ENCODE assay signal across 17 cellular contexts in the genomic region with DNA sequence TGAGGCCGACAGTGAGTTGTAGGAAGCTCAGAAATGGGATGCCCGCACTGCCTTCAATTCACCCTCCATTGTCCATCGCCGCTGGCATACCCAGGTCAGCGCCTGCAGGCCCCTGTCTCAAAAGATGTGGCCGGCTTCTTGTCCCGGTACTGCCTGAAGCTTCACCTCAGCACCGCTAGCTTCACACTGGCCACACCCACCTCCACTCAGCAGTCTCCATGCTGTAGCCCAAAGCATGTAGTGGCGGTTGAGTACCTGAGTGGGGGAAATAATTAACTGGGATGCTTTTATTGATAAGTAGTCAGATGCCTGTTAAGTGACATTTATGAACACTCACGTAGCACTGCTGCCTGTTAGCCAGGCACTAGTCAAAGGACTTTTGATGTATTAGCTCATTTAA.
DNase-seq lines count a peak whose midpoint lies in the region; ATAC-seq, FAIRE-seq and TF ChIP-seq lines count a peak whose summit lies in the region.
"Had no signal": no experiment of that assay in that cellular context is flagged by ENCODE, and none has a peak within 500 bp of the region (broad histone marks: within the 10 kb centered on the region; RNA-seq: fewer than 3 reads in every experiment).

No MANE protein-coding gene starts in this region.

- no peak for FAIRE-seq in HepG2 (lab: Jason Lieb, UNC)
- FAIRE-seq: GM12892 had no signal

- TF ChIP-seq EP300 in HepG2 (IDR thresholded peaks at IDR 0.05; ENCODE audit: low read depth in 2 of 2, low read length in 2 of 2): no peak
- TF ChIP-seq EP300 in HepG2 (CRISPR knock-in tag; IDR thresholded peaks at IDR 0.05; ENCODE audit: borderline replicate concordance): no peak

- WGBS in HepG2 (ENCODE audit: low lambda C conversion rate): 94% methylated on average over 10 of the region's 10 CpGs
- 92% methylated on average over 2 of the region's 10 CpGs for WGBS in right lobe of liver (ENCODE audit: insufficient coverage, low coverage, low lambda C conversion rate, missing lambda C conversion rate)
- WGBS in body of pancreas, 2 donors: 95 to 96% methylated on average over 9 to 10 of the region's 10 CpGs

- H3K9me3 ChIP-seq in HepG2 (ENCODE audit: low read length): no peaks in the 10 kb centered on the region
- H3K9me3 ChIP-seq in right lobe of liver: no peaks in the 10 kb centered on the region
- H3K9me3 ChIP-seq in lower lobe of right lung: no peaks in the 10 kb centered on the region
- no peaks in the 10 kb centered on the region for H3K9me3 ChIP-seq in body of pancreas
- H3K9me3 ChIP-seq: BLaER1, Caco-2 had no signal

- TF ChIP-seq CTCF in HepG2 (CRISPR knock-in tag; IDR thresholded peaks at IDR 0.05) (no peak), right lobe of liver (IDR thresholded peaks at IDR 0.05) (no peak), lower lobe of right lung (IDR thresholded peaks at IDR 0.05) (no peak), body of pancreas (IDR thresholded peaks at IDR 0.05) (no peak)

- no TSS peak for BruUV-seq in HepG2 (replicated peaks; lab: Mats Ljungman, UMichigan)

- no peak overlapping the region for H3K9ac ChIP-seq in HepG2 (ENCODE audit: insufficient read depth, low read depth, low read length)
- H3K9ac ChIP-seq: BLaER1 had no signal

- H3K4me3 ChIP-seq in HepG2 (replicated peaks in 1 of 3; ENCODE audit: insufficient read depth in 1 of 3, low read depth in 2 of 3, low read length in 3 of 3): no peak overlapping the region
- no peak overlapping the region for H3K4me3 ChIP-seq in right lobe of liver
- no peak overlapping the region for H3K4me3 ChIP-seq in lower lobe of right lung
- H3K4me3 ChIP-seq in body of pancreas: no peak overlapping the region
- H3K4me3 ChIP-seq: BLaER1, GM23338 had no signal

- DNase-seq in NCI-H748 (lab: John Stamatoyannopoulos, UW; ENCODE audit: unreplicated experiment) (peak; percentile 35), NCI-H748 treated with DMSO at 0.1 percent for 48 hours (lab: John Stamatoyannopoulos, UW) (no peak), HepG2 (ENCODE audit: low spot score) (no peak), right lobe of liver (no peak), lower lobe of right lung (no peak), occipital lobe (lab: John Stamatoyannopoulos, UW) (no peak), body of pancreas (no peak)
- DNase-seq: 8988T; AML-193; Caco-2; CD8-positive, alpha-beta memory T cell; DND-41; GDM1; H9 had no signal

- POLR2A ChIA-PET in HepG2 (lab: Yijun Ruan, JAX): no interaction called here

- H3K36me3 ChIP-seq in HepG2 (replicated peaks in 1 of 2; ENCODE audit: control insufficient read depth in 1 of 2, insufficient read depth in 2 of 2, low read length in 2 of 2) (peaks cover 7 to 18% of the 10 kb centered on the region in 2 experiments), right lobe of liver (no peaks in the 10 kb centered on the region), lower lobe of right lung (peaks cover 7% of the 10 kb centered on the region), body of pancreas (replicated peaks in 1 of 2; ENCODE audit: insufficient read depth in 1 of 2, low read depth in 2 of 2) (no peaks in the 10 kb centered on the region)

- intact Hi-C loops in HepG2 (cut with micrococcal nuclease; ENCODE audit: unreplicated experiment) (no loop called here), right lobe of liver (cut with DNase I) (no loop called here), lower lobe of right lung (cut with DNase I) (no loop called here), body of pancreas (cut with DNase I) (no loop called here)

- H3K27me3 ChIP-seq in HepG2 (ENCODE audit: control insufficient read depth in 1 of 2, insufficient read depth in 2 of 2, low read length in 2 of 2) (no peaks in the 10 kb centered on the region), right lobe of liver (no peaks in the 10 kb centered on the region), lower lobe of right lung (ENCODE audit: low read depth) (no peaks in the 10 kb centered on the region), body of pancreas (no peaks in the 10 kb centered on the region)
- H3K27me3 ChIP-seq: BLaER1 had no signal

- peaks cover 13% of the 10 kb centered on the region for H3K79me2 ChIP-seq in HepG2 (ENCODE audit: insufficient read depth, low read length)

- CTCF ChIA-PET in HepG2 (lab: Yijun Ruan, JAX; ENCODE audit: low intra/inter-chr PET ratio, low total read pairs): no interaction called here

- no peak overlapping the region for H2AFZ ChIP-seq in HepG2 (ENCODE audit: low read length)
- H2AFZ ChIP-seq: GM23338 had no signal

- TF ChIP-seq POLR2A in HepG2 (IDR thresholded peaks at IDR 0.05; ENCODE audit: insufficient read depth in 1 of 2, low read depth in 2 of 2, low read length in 2 of 2): no peak
- no peak for TF ChIP-seq POLR2A in right lobe of liver (IDR thresholded peaks at IDR 0.05)
- TF ChIP-seq POLR2A in body of pancreas (IDR thresholded peaks at IDR 0.05): no peak

- H4K20me1 ChIP-seq in HepG2 (ENCODE audit: insufficient read depth, low read length): no peaks in the 10 kb centered on the region; the same call in 1 of the 2 replicates

- no peak for TF ChIP-seq RAD21 in HepG2 (CRISPR knock-in tag; IDR thresholded peaks at IDR 0.05)

- in situ Hi-C loops in HepG2 (cut with HindIII; ENCODE audit: extremely low pct_ligation_motif_present, low pct_unique_long_range_greater_than_20kb): no loop called here

- ATAC-seq in HepG2 (peak; percentile 43; the same call in 2 of the 3 replicates), right lobe of liver (no peak), lower lobe of right lung (peak; percentile 50 to 76), body of pancreas (no peak)

- H3K27ac ChIP-seq in HepG2 (ENCODE audit: extremely low read length, insufficient read depth, low read length) (no peak overlapping the region), right lobe of liver (no peak overlapping the region), lower lobe of right lung (no peak overlapping the region), body of pancreas (no peak overlapping the region)
- H3K27ac ChIP-seq: BLaER1 had no signal

- H3K4me1 ChIP-seq in HepG2 (ENCODE audit: insufficient read depth, low read length) (peaks cover 12% of the 10 kb centered on the region), right lobe of liver (no peaks in the 10 kb centered on the region), lower lobe of right lung (no peaks in the 10 kb centered on the region), body of pancreas (no peaks in the 10 kb centered on the region)

- no peak overlapping the region for H3K4me2 ChIP-seq in HepG2 (ENCODE audit: low read depth, low read length)
- H3K4me2 ChIP-seq: BLaER1, GM23338 had no signal

TF ChIP-seq in HepG2, 621 proteins besides CTCF, POLR2A, EP300 and RAD21:
- TF ChIP-seq, protein P1, sequence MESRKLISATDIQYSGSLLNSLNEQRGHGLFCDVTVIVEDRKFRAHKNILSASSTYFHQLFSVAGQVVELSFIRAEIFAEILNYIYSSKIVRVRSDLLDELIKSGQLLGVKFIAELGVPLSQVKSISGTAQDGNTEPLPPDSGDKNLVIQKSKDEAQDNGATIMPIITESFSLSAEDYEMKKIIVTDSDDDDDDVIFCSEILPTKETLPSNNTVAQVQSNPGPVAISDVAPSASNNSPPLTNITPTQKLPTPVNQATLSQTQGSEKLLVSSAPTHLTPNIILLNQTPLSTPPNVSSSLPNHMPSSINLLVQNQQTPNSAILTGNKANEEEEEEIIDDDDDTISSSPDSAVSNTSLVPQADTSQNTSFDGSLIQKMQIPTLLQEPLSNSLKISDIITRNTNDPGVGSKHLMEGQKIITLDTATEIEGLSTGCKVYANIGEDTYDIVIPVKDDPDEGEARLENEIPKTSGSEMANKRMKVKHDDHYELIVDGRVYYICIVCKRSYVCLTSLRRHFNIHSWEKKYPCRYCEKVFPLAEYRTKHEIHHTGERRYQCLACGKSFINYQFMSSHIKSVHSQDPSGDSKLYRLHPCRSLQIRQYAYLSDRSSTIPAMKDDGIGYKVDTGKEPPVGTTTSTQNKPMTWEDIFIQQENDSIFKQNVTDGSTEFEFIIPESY (CRISPR knock-in tag; IDR thresholded peaks at IDR 0.05): peak; percentile 56; the same call in 1 of the 2 replicates
- no peak for TF ChIP-seq SKIL (CRISPR knock-in tag; IDR thresholded peaks at IDR 0.05; ENCODE audit: borderline replicate concordance)

Comparison
In these comparisons a context has a peak if more than half of its experiments do, and no peak if none do; other contexts are left out.
1. ATAC-seq: peak in HepG2 (single experiment) and lower lobe of right lung (2 of 2); none in right lobe of liver (0 of 4) and body of pancreas (single experiment).